Comparison of ENCODE assay signal across 8 cellular contexts in genomic region chr10:69335063-69335587, GRCh38. TPM values are rescaled to one million over a fixed set of nuclear protein-coding genes. Genes with fewer than 3 reads are reported as not detected.
DNase-seq lines count a peak whose midpoint lies in the region; ATAC-seq and TF ChIP-seq lines count a peak whose summit lies in the region.

No MANE protein-coding gene starts in this region.

- ATAC-seq in HG02798 (IDR thresholded peaks at IDR 0.05; ENCODE audit: poor library complexity, unreplicated experiment) (peak; percentile 46), WTC11 (no peak), HG03520 (IDR thresholded peaks at IDR 0.05; ENCODE audit: unreplicated experiment) (no peak)

- peak overlapping the region; percentile 83 for H3K27ac ChIP-seq in rectal smooth muscle tissue (ENCODE audit: low read depth, low read length)

- H3K27me3 Mint-ChIP-seq in WTC11 (ENCODE audit: low read depth), result no peaks in the 10 kb centered on the region
- no peaks in the 10 kb centered on the region for H3K27me3 Mint-ChIP-seq in osteocyte (ENCODE audit: unreplicated experiment)

- peaks cover 30% of the 10 kb centered on the region for H3K4me1 ChIP-seq in rectal smooth muscle tissue (ENCODE audit: control insufficient read depth, insufficient read depth, low read length)

- H3K27me3 ChIP-seq in rectal smooth muscle tissue (ENCODE audit: control insufficient read depth, insufficient read depth, low read length), result no peaks in the 10 kb centered on the region

- DNase-seq in WTC11 (ENCODE audit: low spot score), result no peak
- peak; percentile 61 for DNase-seq in fibroblast of mammary gland (ENCODE audit: low read depth)
- no peak for DNase-seq in osteocyte (ENCODE audit: extremely low spot score, unreplicated experiment)
- DNase-seq in AG08395 (ENCODE audit: low spot score), result no peak
- DNase-seq in DMS79 (lab: John Stamatoyannopoulos, UW), result no peak

- CTCF ChIA-PET in WTC11 (lab: Charles Lee), result interaction anchor here (0.8 to 2.6 kb wide), 2 partner anchors 10 to 18 kb away, joined by 3 to 7 read pairs; no protein-coding TSS in a partner anchor

- H3K4me3 Mint-ChIP-seq in WTC11, result no peak overlapping the region
- H3K4me3 Mint-ChIP-seq in osteocyte (ENCODE audit: unreplicated experiment), result no peak overlapping the region

- no peak overlapping the region for H3K9ac ChIP-seq in rectal smooth muscle tissue (ENCODE audit: low read length)

- POLR2A ChIA-PET in WTC11 (lab: Charles Lee), result no interaction called here

- peaks cover 4% of the 10 kb centered on the region; the same call in 1 of the 2 replicates for H3K36me3 Mint-ChIP-seq in WTC11
- H3K36me3 Mint-ChIP-seq in osteocyte (ENCODE audit: unreplicated experiment), result no peaks in the 10 kb centered on the region

- H3K36me3 ChIP-seq in rectal smooth muscle tissue (ENCODE audit: control insufficient read depth, insufficient read depth, low read length), result no peaks in the 10 kb centered on the region

- H3K27ac Mint-ChIP-seq in WTC11 (peak overlapping the region; percentile 93), osteocyte (ENCODE audit: unreplicated experiment) (no peak overlapping the region)

- no peaks in the 10 kb centered on the region for H3K9me3 Mint-ChIP-seq in WTC11
- no peaks in the 10 kb centered on the region for H3K9me3 Mint-ChIP-seq in osteocyte (ENCODE audit: unreplicated experiment)

- H3K4me1 Mint-ChIP-seq in WTC11 (peaks cover 98% of the 10 kb centered on the region), osteocyte (ENCODE audit: unreplicated experiment) (peaks cover 53% of the 10 kb centered on the region)

- TF ChIP-seq CTCF in WTC11 (IDR thresholded peaks at IDR 0.05) (no peak), fibroblast of mammary gland (conservative IDR thresholded peaks at IDR 0.05; ENCODE audit: control insufficient read depth, insufficient read depth, low read depth, low read length) (no peak), osteocyte (IDR thresholded peaks at IDR 0.05) (no peak)

- no peak overlapping the region for H3K4me3 ChIP-seq in fibroblast of mammary gland (ENCODE audit: control insufficient read depth, low read depth, low read length)
- no peak overlapping the region for H3K4me3 ChIP-seq in rectal smooth muscle tissue (ENCODE audit: low read length)

TF ChIP-seq in WTC11, 78 proteins besides CTCF, POLR2A, EP300 and RAD21:
- no peak for TF ChIP-seq ETV6 (CRISPR knock-in tag; IDR thresholded peaks at IDR 0.05)
- no peak for TF ChIP-seq FOXJ3 (CRISPR knock-in tag; IDR thresholded peaks at IDR 0.05; ENCODE audit: borderline replicate concordance)
- TF ChIP-seq, protein P1, sequence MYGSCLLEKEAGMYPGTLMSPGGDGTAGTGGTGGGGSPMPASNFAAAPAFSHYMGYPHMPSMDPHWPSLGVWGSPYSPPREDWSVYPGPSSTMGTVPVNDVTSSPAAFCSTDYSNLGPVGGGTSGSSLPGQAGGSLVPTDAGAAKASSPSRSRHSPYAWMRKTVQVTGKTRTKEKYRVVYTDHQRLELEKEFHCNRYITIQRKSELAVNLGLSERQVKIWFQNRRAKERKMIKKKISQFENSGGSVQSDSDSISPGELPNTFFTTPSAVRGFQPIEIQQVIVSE (CRISPR knock-in tag; IDR thresholded peaks at IDR 0.05; ENCODE audit: borderline replicate concordance), result no peak
- TF ChIP-seq NFYB (CRISPR knock-in tag; conservative IDR thresholded peaks at IDR 0.05; ENCODE audit: low read depth), result no peak
- TF ChIP-seq ZNF512 (CRISPR knock-in tag; IDR thresholded peaks at IDR 0.05; ENCODE audit: borderline replicate concordance), result no peak
- no peak for TF ChIP-seq GTF2I (CRISPR knock-in tag; conservative IDR thresholded peaks at IDR 0.05)
- no peak for TF ChIP-seq FOXP1 (CRISPR knock-in tag; IDR thresholded peaks at IDR 0.05; ENCODE audit: borderline replicate concordance)
- no peak for TF ChIP-seq SP1 (CRISPR knock-in tag; conservative IDR thresholded peaks at IDR 0.05)
- no peak for TF ChIP-seq ATF1 (CRISPR knock-in tag; IDR thresholded peaks at IDR 0.05)

RNA-seq across cellular contexts. Expression of gene HK1, which starts 56.8 kb away (rescaled TPM):
- total RNA-seq in WTC11 (2021) (218 to 220 TPM (median 219 TPM) in 3 replicates), osteocyte (59.4 and 61.3 TPM in 2 replicates)
